ENCODE assay signal across 1 cellular context in the genomic region with DNA sequence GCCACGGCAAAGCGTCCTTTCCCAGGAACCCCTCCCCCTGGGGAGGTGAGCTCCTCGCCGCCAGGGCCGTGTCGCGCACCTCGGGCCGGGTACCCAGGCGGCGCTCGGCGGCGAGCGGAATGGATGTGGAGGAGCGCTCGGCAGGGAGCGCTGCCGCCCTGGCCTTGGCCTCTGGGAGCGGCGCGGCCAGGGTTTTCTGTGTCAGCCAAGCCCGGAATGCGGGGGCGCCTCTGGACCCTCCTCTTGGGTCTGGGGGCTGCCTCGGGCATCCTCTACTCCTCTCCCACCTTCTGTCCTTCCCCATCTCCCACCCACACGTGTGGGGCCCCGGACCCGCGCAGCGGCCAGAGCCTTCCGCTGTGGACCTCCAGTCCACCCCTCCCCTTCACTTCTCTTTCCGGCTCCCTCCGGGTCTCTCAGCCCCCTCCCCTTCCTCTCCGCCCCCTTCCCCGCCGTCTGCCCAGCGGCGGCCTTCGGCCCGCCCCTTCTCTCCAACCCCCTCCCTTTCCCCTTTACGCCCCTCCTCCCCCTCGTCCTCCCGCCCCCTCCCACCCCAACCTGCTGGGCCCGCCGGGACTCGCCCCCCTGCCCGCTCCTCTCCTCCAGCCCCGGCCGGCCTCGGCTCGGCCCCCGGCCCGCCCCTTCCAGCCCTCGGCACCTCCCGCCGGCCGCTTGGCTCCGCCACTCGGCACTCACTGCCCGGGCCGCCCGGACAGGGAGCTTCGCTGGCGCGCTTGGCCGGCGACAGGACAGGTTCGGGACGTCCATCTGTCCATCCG.
TF ChIP-seq lines count a peak whose summit lies in the region.

Gene MERTK (plus strand): TSS at position 684 of the 779 bp plus-strand sequence. CDS start 129 bp downstream, outside the sequence.

TF ChIP-seq in H1, 55 proteins besides CTCF, POLR2A, EP300 and RAD21:
- peak; percentile 58 for TF ChIP-seq ASH2L (IDR thresholded peaks at IDR 0.05; ENCODE audit: low read length)
- TF ChIP-seq KDM4A (IDR thresholded peaks at IDR 0.05; ENCODE audit: low read depth, low read length, severe bottlenecking): peak; percentile 83
- TF ChIP-seq BACH1 (IDR thresholded peaks at IDR 0.05; ENCODE audit: low read length): peak; percentile 30; the same call in 1 of the 2 replicates
- peak; percentile 91 for TF ChIP-seq RBBP5 (IDR thresholded peaks at IDR 0.05; ENCODE audit: borderline replicate concordance, low read depth, low read length)
- TF ChIP-seq EZH2 (IDR thresholded peaks at IDR 0.05; ENCODE audit: low read depth, low read length, severe bottlenecking): peak; percentile 14
- TF ChIP-seq EGR1 (IDR thresholded peaks at IDR 0.05; ENCODE audit: borderline replicate concordance, low read depth, low read length): 0 out of 2 replicates have a peak, but pooled peaks have one; percentile 48
- TF ChIP-seq FOSL1 (IDR thresholded peaks at IDR 0.05; ENCODE audit: insufficient read depth, low read depth, low read length): no peak
- peak; percentile 57 for TF ChIP-seq MAX (IDR thresholded peaks at IDR 0.05)
- TF ChIP-seq PHF8 (conservative IDR thresholded peaks at IDR 0.05; ENCODE audit: low read depth, low read length): peak; percentile 85
- TF ChIP-seq ATF2 (IDR thresholded peaks at IDR 0.05; ENCODE audit: low read length): no peak
- peak; percentile 57; the same call in 1 of the 2 replicates for TF ChIP-seq TBP (IDR thresholded peaks at IDR 0.05; ENCODE audit: low read depth, low read length)
- TF ChIP-seq SIN3A (conservative IDR thresholded peaks at IDR 0.05 in 1 of 2, IDR thresholded peaks at IDR 0.05 in 1 of 2; ENCODE audit: low read depth in 1 of 2, low read length in 2 of 2): peak in 1 of 2 experiments; percentile 49; a peak in 2 of 4 replicates
- no peak for TF ChIP-seq RNF2 (IDR thresholded peaks at IDR 0.05; ENCODE audit: borderline replicate concordance, low read depth, low read length, missing control alignments, poor library complexity, severe bottlenecking)
- peak; percentile 40 for TF ChIP-seq POLR2AphosphoS5 (IDR thresholded peaks at IDR 0.05; ENCODE audit: low read depth, low read length)
- no peak for TF ChIP-seq CHD2 (IDR thresholded peaks at IDR 0.05; ENCODE audit: low read length)
- TF ChIP-seq HDAC2 (IDR thresholded peaks at IDR 0.05; ENCODE audit: borderline replicate concordance in 1 of 2, low read depth in 2 of 2, low read length in 2 of 2): 0 out of 4 replicates have a peak, but pooled peaks have one; percentile 5 to 36
- TF ChIP-seq TAF1 (IDR thresholded peaks at IDR 0.05; ENCODE audit: low read depth, low read length): peak; percentile 79
- no peak for TF ChIP-seq JUN (IDR thresholded peaks at IDR 0.05; ENCODE audit: low read depth, low read length)
- no peak for TF ChIP-seq CEBPB (IDR thresholded peaks at IDR 0.05; ENCODE audit: low read depth, low read length)
- peak; percentile 79 for TF ChIP-seq TAF7 (optimal IDR thresholded peaks at IDR 0.05; ENCODE audit: borderline replicate concordance, low read depth, low read length)
- peak; percentile 45 for TF ChIP-seq TEAD4 (IDR thresholded peaks at IDR 0.05; ENCODE audit: low read depth, low read length)
TF ChIP-seq in H1: peak in this region for 15.
